1 cellular context compared by ENCODE assay signal in genomic region chr1:15290382-15290781, GRCh38.
TF ChIP-seq lines count a peak whose summit lies in the region.

No MANE protein-coding gene starts in this region.

TF ChIP-seq in K562, 482 proteins besides CTCF, POLR2A, EP300 and RAD21 (continued from another document and continues in another):
- TF ChIP-seq MNT (conservative IDR thresholded peaks at IDR 0.05) (peak in 1 of 2 experiments; percentile 54; a peak in 2 of 4 replicates), JUN (IDR thresholded peaks at IDR 0.05; ENCODE audit: borderline replicate concordance, low read depth, low read length) (0 out of 2 replicates have a peak, but pooled peaks have one; percentile 37), JUN (CRISPR knock-in tag; IDR thresholded peaks at IDR 0.05; ENCODE audit: borderline replicate concordance) (no peak), CEBPG (CRISPR knock-in tag; IDR thresholded peaks at IDR 0.05) (peak; percentile 40; the same call in 1 of the 2 replicates), CEBPG (tag; conservative IDR thresholded peaks at IDR 0.05 in 1 of 2, IDR thresholded peaks at IDR 0.05 in 1 of 2) (peak in 1 of 2 experiments; percentile 89; a peak in 2 of 4 replicates), ZNF316 (IDR thresholded peaks at IDR 0.05) (peak; percentile 91), C11orf30 (IDR thresholded peaks at IDR 0.05; ENCODE audit: low read depth) (peak; percentile 84; the same call in 1 of the 2 replicates), ETV1 (tag; conservative IDR thresholded peaks at IDR 0.05; ENCODE audit: low read depth) (peak; percentile 58), PRDM10 (IDR thresholded peaks at IDR 0.05; ENCODE audit: partially characterized antibody) (no peak), ZNF384 (IDR thresholded peaks at IDR 0.05; ENCODE audit: low read depth, low read length) (peak; percentile 67; the same call in 1 of the 2 replicates), ZNF24 (IDR thresholded peaks at IDR 0.05) (0 out of 2 replicates have a peak, but pooled peaks have one; percentile 18), ARID1B (IDR thresholded peaks at IDR 0.05) (peak; percentile 48), TEAD4 (IDR thresholded peaks at IDR 0.05; ENCODE audit: low read length) (0 out of 2 replicates have a peak, but pooled peaks have one; percentile 10), TEAD4 (CRISPR knock-in tag; IDR thresholded peaks at IDR 0.05; ENCODE audit: borderline replicate concordance) (no peak), TAL1 (IDR thresholded peaks at IDR 0.05) (no peak), E2F1 (CRISPR knock-in tag; IDR thresholded peaks at IDR 0.05) (no peak), ZNF695 (CRISPR knock-in tag; IDR thresholded peaks at IDR 0.05) (no peak), SMARCE1 (IDR thresholded peaks at IDR 0.05) (0 out of 2 replicates have a peak, but pooled peaks have one; percentile 20), POLR2AphosphoS2 (IDR thresholded peaks at IDR 0.05; ENCODE audit: low read length) (no peak), NCOA1 (IDR thresholded peaks at IDR 0.05; ENCODE audit: low read depth) (peak; percentile 59; the same call in 1 of the 2 replicates), NFE2L1 (tag; IDR thresholded peaks at IDR 0.05; ENCODE audit: borderline replicate concordance, low read depth) (peak; percentile 32; the same call in 1 of the 2 replicates), MTF1 (CRISPR knock-in tag; IDR thresholded peaks at IDR 0.05; ENCODE audit: borderline replicate concordance) (no peak), ATF7 (IDR thresholded peaks at IDR 0.05) (peak; percentile 46; the same call in 1 of the 2 replicates), CEBPB (tag; IDR thresholded peaks at IDR 0.05) (peak; percentile 60), POLR3G (IDR thresholded peaks at IDR 0.05; ENCODE audit: extremely low read depth, insufficient read length, insufficient replicate concordance) (no peak), EP400 (IDR thresholded peaks at IDR 0.05) (peak; percentile 40), SAP30 (IDR thresholded peaks at IDR 0.05; ENCODE audit: borderline replicate concordance, insufficient read depth, low read depth, low read length, poor library complexity, severe bottlenecking) (no peak), TRIM24 (IDR thresholded peaks at IDR 0.05) (peak; percentile 53 to 60; a peak in 2 of 4 replicates), ATF3 (IDR thresholded peaks at IDR 0.05) (peak; percentile 94), ATF3 (CRISPR knock-in tag; conservative IDR thresholded peaks at IDR 0.05) (no peak), CREM (IDR thresholded peaks at IDR 0.05; ENCODE audit: low read depth) (peak; percentile 90), MTA3 (IDR thresholded peaks at IDR 0.05; ENCODE audit: borderline replicate concordance) (0 out of 2 replicates have a peak, but pooled peaks have one; percentile 36), MAFK (IDR thresholded peaks at IDR 0.05; ENCODE audit: low read length) (peak; percentile 58; the same call in 1 of the 2 replicates), CHD2 (IDR thresholded peaks at IDR 0.05; ENCODE audit: low read depth, low read length) (no peak), NEUROD1 (IDR thresholded peaks at IDR 0.05; ENCODE audit: borderline replicate concordance, low read depth, low read length, partially characterized antibody) (no peak), BCOR (IDR thresholded peaks at IDR 0.05) (no peak), BACH1 (tag; IDR thresholded peaks at IDR 0.05) (peak; percentile 37; the same call in 1 of the 2 replicates), CREB1 (IDR thresholded peaks at IDR 0.05) (peak; percentile 88), CREB1 (CRISPR knock-in tag; IDR thresholded peaks at IDR 0.05) (0 out of 2 replicates have a peak, but pooled peaks have one; percentile 40)
- TF ChIP-seq, protein P1, sequence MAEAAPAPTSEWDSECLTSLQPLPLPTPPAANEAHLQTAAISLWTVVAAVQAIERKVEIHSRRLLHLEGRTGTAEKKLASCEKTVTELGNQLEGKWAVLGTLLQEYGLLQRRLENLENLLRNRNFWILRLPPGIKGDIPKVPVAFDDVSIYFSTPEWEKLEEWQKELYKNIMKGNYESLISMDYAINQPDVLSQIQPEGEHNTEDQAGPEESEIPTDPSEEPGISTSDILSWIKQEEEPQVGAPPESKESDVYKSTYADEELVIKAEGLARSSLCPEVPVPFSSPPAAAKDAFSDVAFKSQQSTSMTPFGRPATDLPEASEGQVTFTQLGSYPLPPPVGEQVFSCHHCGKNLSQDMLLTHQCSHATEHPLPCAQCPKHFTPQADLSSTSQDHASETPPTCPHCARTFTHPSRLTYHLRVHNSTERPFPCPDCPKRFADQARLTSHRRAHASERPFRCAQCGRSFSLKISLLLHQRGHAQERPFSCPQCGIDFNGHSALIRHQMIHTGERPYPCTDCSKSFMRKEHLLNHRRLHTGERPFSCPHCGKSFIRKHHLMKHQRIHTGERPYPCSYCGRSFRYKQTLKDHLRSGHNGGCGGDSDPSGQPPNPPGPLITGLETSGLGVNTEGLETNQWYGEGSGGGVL (CRISPR knock-in tag; IDR thresholded peaks at IDR 0.05): no peak
- TF ChIP-seq, protein P2, sequence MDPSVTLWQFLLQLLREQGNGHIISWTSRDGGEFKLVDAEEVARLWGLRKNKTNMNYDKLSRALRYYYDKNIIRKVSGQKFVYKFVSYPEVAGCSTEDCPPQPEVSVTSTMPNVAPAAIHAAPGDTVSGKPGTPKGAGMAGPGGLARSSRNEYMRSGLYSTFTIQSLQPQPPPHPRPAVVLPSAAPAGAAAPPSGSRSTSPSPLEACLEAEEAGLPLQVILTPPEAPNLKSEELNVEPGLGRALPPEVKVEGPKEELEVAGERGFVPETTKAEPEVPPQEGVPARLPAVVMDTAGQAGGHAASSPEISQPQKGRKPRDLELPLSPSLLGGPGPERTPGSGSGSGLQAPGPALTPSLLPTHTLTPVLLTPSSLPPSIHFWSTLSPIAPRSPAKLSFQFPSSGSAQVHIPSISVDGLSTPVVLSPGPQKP (CRISPR knock-in tag; IDR thresholded peaks at IDR 0.05): no peak
- TF ChIP-seq, protein P3, sequence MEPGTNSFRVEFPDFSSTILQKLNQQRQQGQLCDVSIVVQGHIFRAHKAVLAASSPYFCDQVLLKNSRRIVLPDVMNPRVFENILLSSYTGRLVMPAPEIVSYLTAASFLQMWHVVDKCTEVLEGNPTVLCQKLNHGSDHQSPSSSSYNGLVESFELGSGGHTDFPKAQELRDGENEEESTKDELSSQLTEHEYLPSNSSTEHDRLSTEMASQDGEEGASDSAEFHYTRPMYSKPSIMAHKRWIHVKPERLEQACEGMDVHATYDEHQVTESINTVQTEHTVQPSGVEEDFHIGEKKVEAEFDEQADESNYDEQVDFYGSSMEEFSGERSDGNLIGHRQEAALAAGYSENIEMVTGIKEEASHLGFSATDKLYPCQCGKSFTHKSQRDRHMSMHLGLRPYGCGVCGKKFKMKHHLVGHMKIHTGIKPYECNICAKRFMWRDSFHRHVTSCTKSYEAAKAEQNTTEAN (CRISPR knock-in tag; IDR thresholded peaks at IDR 0.05): no peak
- TF ChIP-seq, protein P4, sequence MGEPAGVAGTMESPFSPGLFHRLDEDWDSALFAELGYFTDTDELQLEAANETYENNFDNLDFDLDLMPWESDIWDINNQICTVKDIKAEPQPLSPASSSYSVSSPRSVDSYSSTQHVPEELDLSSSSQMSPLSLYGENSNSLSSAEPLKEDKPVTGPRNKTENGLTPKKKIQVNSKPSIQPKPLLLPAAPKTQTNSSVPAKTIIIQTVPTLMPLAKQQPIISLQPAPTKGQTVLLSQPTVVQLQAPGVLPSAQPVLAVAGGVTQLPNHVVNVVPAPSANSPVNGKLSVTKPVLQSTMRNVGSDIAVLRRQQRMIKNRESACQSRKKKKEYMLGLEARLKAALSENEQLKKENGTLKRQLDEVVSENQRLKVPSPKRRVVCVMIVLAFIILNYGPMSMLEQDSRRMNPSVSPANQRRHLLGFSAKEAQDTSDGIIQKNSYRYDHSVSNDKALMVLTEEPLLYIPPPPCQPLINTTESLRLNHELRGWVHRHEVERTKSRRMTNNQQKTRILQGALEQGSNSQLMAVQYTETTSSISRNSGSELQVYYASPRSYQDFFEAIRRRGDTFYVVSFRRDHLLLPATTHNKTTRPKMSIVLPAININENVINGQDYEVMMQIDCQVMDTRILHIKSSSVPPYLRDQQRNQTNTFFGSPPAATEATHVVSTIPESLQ (CRISPR knock-in tag; IDR thresholded peaks at IDR 0.05): no peak
